ENCODE assay signal across 1 cellular context in genomic region chrX:41382699-41383645, GRCh38.
A peak's percentile ranks its signal among the peaks of the same experiment; 100 is the strongest.
TF ChIP-seq lines count a peak whose summit lies in the region.

No MANE protein-coding gene starts in this region.

TF ChIP-seq in HepG2, 621 proteins besides CTCF, POLR2A, EP300 and RAD21 (continued from another document):
- TF ChIP-seq ADNP (CRISPR knock-in tag; IDR thresholded peaks at IDR 0.05) (no peak), TCF12 (IDR thresholded peaks at IDR 0.05) (no peak), TCF12 (CRISPR knock-in tag; IDR thresholded peaks at IDR 0.05) (no peak), PAXIP1 (CRISPR knock-in tag; conservative IDR thresholded peaks at IDR 0.05) (peak; percentile 41)
TF ChIP-seq in HepG2: peak in this region for 7.
